ENCODE assay signal across 8 cellular contexts in genomic region chr14:49692191-49692757, GRCh38. TPM values are rescaled to one million over a fixed set of nuclear protein-coding genes. Genes with fewer than 3 reads are reported as not detected.
DNase-seq lines count a peak whose midpoint lies in the region; ATAC-seq, FAIRE-seq and TF ChIP-seq lines count a peak whose summit lies in the region.

No MANE protein-coding gene starts in this region.

- H2AFZ ChIP-seq in GM12878 (ENCODE audit: control insufficient read depth, low read depth, low read length), result peak overlapping the region; percentile 92

- intact Hi-C loops in GM12878 (cut with micrococcal nuclease; ENCODE audit: unreplicated experiment) (loop anchor here (2.0 kb wide), 1 partner anchor 75 kb away; no protein-coding TSS in a partner anchor), transverse colon (cut with DNase I; ENCODE audit: low total_unique reads) (no loop called here)

- H3K4me3 Mint-ChIP-seq in activated T-cell treated with anti-CD3 and anti-CD28 coated beads, Interleukin-2, amount 50 U/mL, for 72 hours, result peak overlapping the region; percentile 75 to 91

- H4K20me1 ChIP-seq in GM12878 (ENCODE audit: control insufficient read depth, insufficient read depth), result no peaks in the 10 kb centered on the region

- H3K4me1 ChIP-seq in GM12878 (ENCODE audit: control insufficient read depth, insufficient read depth, low read length), result peaks cover 4% of the 10 kb centered on the region
- peaks cover 0 to 30% (median 11%) of the 10 kb centered on the region in 4 donors for H3K4me1 ChIP-seq in transverse colon

- peaks cover 1 to 4% of the 10 kb centered on the region in 2 donors for H3K36me3 Mint-ChIP-seq in activated T-cell treated with anti-CD3 and anti-CD28 coated beads, Interleukin-2, amount 50 U/mL, for 72 hours (ENCODE audit: insufficient read depth in 2 of 2)

- peaks cover 3% of the 10 kb centered on the region for H3K79me2 ChIP-seq in GM12878 (ENCODE audit: control insufficient read depth, insufficient read depth, low read length)

- H3K4me1 Mint-ChIP-seq in activated T-cell treated with anti-CD3 and anti-CD28 coated beads, Interleukin-2, amount 50 U/mL, for 72 hours (ENCODE audit: low read depth), result peaks cover 61% of the 10 kb centered on the region

- H3K27me3 ChIP-seq in GM12878 (replicated peaks in 1 of 2; ENCODE audit: control insufficient read depth in 2 of 2, insufficient read depth in 2 of 2, low read length in 1 of 2) (no peaks in the 10 kb centered on the region), transverse colon (no peaks in the 10 kb centered on the region)

- FAIRE-seq in GM12878 (lab: Jason Lieb, UNC), result no peak

- CTCF ChIA-PET in GM12878 (lab: Yijun Ruan, JAX), result interaction anchor here (0.6 to 1.4 kb wide), 2 partner anchors 77 to 95 kb away, joined by 3 to 5 read pairs; no protein-coding TSS in a partner anchor

- in situ Hi-C loops in GM12878 (cut with MboI) (no loop called here), transverse colon (cut with MboI; ENCODE audit: low pct_ligation_motif_present in 1 of 4, low pct_unique_long_range_greater_than_20kb in 1 of 4, low sequenced_read_pairs in 3 of 4) (no loop called here)

- TF ChIP-seq RAD21 in GM12878 (IDR thresholded peaks at IDR 0.05; ENCODE audit: insufficient read depth, low read depth, low read length), result no peak

- no peaks in the 10 kb centered on the region for H3K27me3 Mint-ChIP-seq in activated T-cell treated with anti-CD3 and anti-CD28 coated beads, Interleukin-2, amount 50 U/mL, for 72 hours (ENCODE audit: low read depth)

- H3K27ac ChIP-seq in GM12878 (ENCODE audit: control insufficient read depth, insufficient read depth), result no peak overlapping the region
- H3K27ac ChIP-seq in transverse colon, result peak overlapping the region; percentile 91 to 99 (median 95)

- ATAC-seq in activated T-cell treated with anti-CD3 and anti-CD28 coated beads, Interleukin-2, amount 50 U/mL, for 72 hours (replicated peaks in 1 of 2), result no peak
- no peak for ATAC-seq in GM12878
- ATAC-seq in HG03095 (IDR thresholded peaks at IDR 0.05; ENCODE audit: unreplicated experiment), result no peak

- RAD21 ChIA-PET in GM12878 (lab: Charles Lee; ENCODE audit: unreplicated experiment), result interaction anchor here (0.5 to 1.0 kb wide), 4 partner anchors 9 to 75 kb away, joined by 3 to 4 read pairs (median 4); partner anchors contain the start of gene KLHDC2

- POLR2A ChIA-PET in GM12878 (lab: Charles Lee), result interaction anchor here (0.5 to 1.3 kb wide), 3 partner anchors 68 to 240 kb away, joined by 3 to 5 read pairs (median 3); partner anchors contain the start of genes MGAT2 and RPL36AL

- H3K9ac ChIP-seq in GM12878 (ENCODE audit: control insufficient read depth, insufficient read depth, low read length), result no peak overlapping the region

- H3K27ac Mint-ChIP-seq in activated T-cell treated with anti-CD3 and anti-CD28 coated beads, Interleukin-2, amount 50 U/mL, for 72 hours, result peak overlapping the region; percentile 90

- no peak for TF ChIP-seq POLR2A in GM12878 (IDR thresholded peaks at IDR 0.05; ENCODE audit: low read depth, low read length)
- no peak for TF ChIP-seq POLR2A in transverse colon (IDR thresholded peaks at IDR 0.05)

- H3K4me3 ChIP-seq in GM12878 (peak overlapping the region; percentile 62; the same call in 1 of the 2 replicates), transverse colon (peak overlapping the region in 3 of 4 donors; percentile 70 to 95 (median 76))

- WGBS in GM12878 (ENCODE audit: insufficient coverage, insufficient replicate concordance, low lambda C conversion rate, missing lambda C conversion rate), result 92% methylated on average over 6 of the region's 6 CpGs
- 55 to 57% methylated on average over 6 of the region's 6 CpGs for WGBS in transverse colon (ENCODE audit: low coverage in 1 of 2), 2 donors

- no peaks in the 10 kb centered on the region for H3K36me3 ChIP-seq in GM12878 (ENCODE audit: control insufficient read depth in 2 of 2, insufficient read depth in 2 of 2, low read length in 1 of 2)
- no peaks in the 10 kb centered on the region for H3K36me3 ChIP-seq in transverse colon

- TF ChIP-seq CTCF in GM12878 (IDR thresholded peaks at IDR 0.05 in 2 of 3, conservative IDR thresholded peaks at IDR 0.05 in 1 of 3; ENCODE audit: control insufficient read depth in 2 of 3, extremely low read depth in 1 of 3, insufficient read depth in 1 of 3, low read depth in 3 of 3, low read length in 3 of 3), result no peak
- no peak for TF ChIP-seq CTCF in transverse colon (IDR thresholded peaks at IDR 0.05)

- BruUV-seq in GM12878 (replicated peaks; lab: Mats Ljungman, UMichigan), result no TSS peak

- no peak for DNase-seq in activated T-cell treated with anti-CD3 and anti-CD28 coated beads, Interleukin-2, amount 50 U/mL, for 72 hours
- DNase-seq in activated T-cell treated with anti-CD3 and anti-CD28 coated beads, Interleukin-2, amount 50 U/mL, for 48 hours, result no peak
- DNase-seq in GM12878 (ENCODE audit: low read depth, low spot score) (no peak), lung microvascular endothelial cell (ENCODE audit: low read depth in 2 of 2) (peak; percentile 9 to 13), transverse colon (no peak), dedifferentiated amniotic fluid mesenchymal stem cell (ENCODE audit: extremely low spot score) (no peak), HK-2 (ENCODE audit: unreplicated experiment) (no peak)

- H3K9me3 ChIP-seq in GM12878 (replicated peaks; ENCODE audit: control insufficient read depth, insufficient read depth, low read length) (no peaks in the 10 kb centered on the region), transverse colon (no peaks in the 10 kb centered on the region)

- H3K9me3 Mint-ChIP-seq in activated T-cell treated with anti-CD3 and anti-CD28 coated beads, Interleukin-2, amount 50 U/mL, for 72 hours, result no peaks in the 10 kb centered on the region

- SMC1A ChIA-PET in GM12878 (lab: Charles Lee; ENCODE audit: uncharacterized antibody, unreplicated experiment), result interaction anchor here (0.6 to 1.8 kb wide), 4 partner anchors 9 to 58 kb away, joined by 3 to 5 read pairs (median 3); partner anchors contain the start of gene DNAAF2

- H3K4me2 ChIP-seq in GM12878 (ENCODE audit: control insufficient read depth, insufficient read depth), result peak overlapping the region; percentile 89

- TF ChIP-seq EP300 in GM12878 (IDR thresholded peaks at IDR 0.05; ENCODE audit: borderline replicate concordance in 1 of 2, control insufficient read depth in 1 of 2, low read depth in 2 of 2, low read length in 2 of 2) (no peak), transverse colon (IDR thresholded peaks at IDR 0.05; ENCODE audit: low read depth) (no peak)

RNA-seq across cellular contexts. Expression of gene KLHDC1, which starts 0.6 kb away (rescaled TPM):
- total RNA-seq in activated T-cell treated with anti-CD3 and anti-CD28 coated beads, Interleukin-2, amount 50 U/mL, for 72 hours, result 1 to 10 TPM; 5.1 to 5.5 TPM
- total RNA-seq in GM12878 (2013; cell fraction: nucleolus; rRNA removed), result 3.5 and 3.9 TPM in 2 replicates
- total RNA-seq in GM12878 (2014; rRNA removed) (0.34 and 0.65 TPM in 2 replicates), GM12878 (2014; rRNA removed; fragmentation: Illumina TruSeq; extraction: Trizol) (0.83 and 0.98 TPM in 2 replicates), GM12878 (2021) (0.72 and 0.87 TPM in 2 replicates), lung microvascular endothelial cell (0.87 and 3.8 TPM in 2 replicates), transverse colon (1 to 10 TPM; 4.0 to 9.4 (median 7.9) TPM)
- 0.49 TPM for polyA plus RNA-seq in GM12878 (2011; ENCODE audit: low read depth)
- polyA plus RNA-seq in GM12878 (2011; rRNA removed) (0.37 and 0.71 TPM in 2 replicates), GM12878 (2014; fragmentation: Illumina TruSeq; extraction: Trizol) (0.76 and 1.5 TPM in 2 replicates), GM12878 (2014; fragmentation: Nextera tagmentation; extraction: Ambion mirVana) (under 1 TPM; 0.22 to 0.35 TPM), GM12878 (2014; rRNA removed) (0.50 and 0.61 TPM in 2 replicates), GM12878 (2016; fragmentation: Nextera tagmentation; extraction: Ambion mirVana) (under 1 TPM; 0.59 to 0.74 TPM)
- polyA plus RNA-seq in GM12878 (2011; cell fraction: cytosol; rRNA removed), result 0.13 and 0.17 TPM in 2 replicates
- 0.43 and 0.95 TPM in 2 replicates for polyA plus RNA-seq in GM12878 (2011; cell fraction: nucleus; rRNA removed)
- 1.00 and 1.0 TPM in 2 replicates for polyA plus RNA-seq in GM12878 (2012)
- polyA minus RNA-seq in GM12878 (2011; rRNA and poly(A)+ RNA removed), result 0.41 and 1.2 TPM in 2 replicates
- polyA minus RNA-seq in GM12878 (2011; cell fraction: cytosol; rRNA and poly(A)+ RNA removed), result not detected in 2 replicates
- 0.12 TPM in 1 of 2 replicates, not detected in the other for polyA minus RNA-seq in GM12878 (2011; cell fraction: nucleus; rRNA and poly(A)+ RNA removed)

RNA-seq across cellular contexts. Expression of gene POLE2, which starts 4.3 kb away (rescaled TPM):
- total RNA-seq in activated T-cell treated with anti-CD3 and anti-CD28 coated beads, Interleukin-2, amount 50 U/mL, for 72 hours, result 10 to 100 TPM; 24.5 to 30.0 TPM
- total RNA-seq in GM12878 (2013; cell fraction: nucleolus; rRNA removed), result 79.9 and 96.6 TPM in 2 replicates
- total RNA-seq in GM12878 (2014; rRNA removed), result 37.6 and 39.3 TPM in 2 replicates
- 34.6 and 38.6 TPM in 2 replicates for total RNA-seq in GM12878 (2014; rRNA removed; fragmentation: Illumina TruSeq; extraction: Trizol)
- total RNA-seq in GM12878 (2021), result 19.5 and 22.0 TPM in 2 replicates
- 6.8 TPM for polyA plus RNA-seq in GM12878 (2011; ENCODE audit: low read depth)
- 36.5 and 41.9 TPM in 2 replicates for polyA plus RNA-seq in GM12878 (2011; rRNA removed)
- polyA plus RNA-seq in GM12878 (2011; cell fraction: cytosol; rRNA removed), result 18.7 and 23.4 TPM in 2 replicates
- 34.0 and 49.3 TPM in 2 replicates for polyA plus RNA-seq in GM12878 (2011; cell fraction: nucleus; rRNA removed)
- polyA plus RNA-seq in GM12878 (2012), result 11.0 and 11.3 TPM in 2 replicates
- polyA plus RNA-seq in GM12878 (2014; fragmentation: Illumina TruSeq; extraction: Trizol), result 45.6 and 53.7 TPM in 2 replicates
- 10 to 100 TPM; 32.1 to 39.0 TPM for polyA plus RNA-seq in GM12878 (2014; fragmentation: Nextera tagmentation; extraction: Ambion mirVana)
- 27.2 and 31.7 TPM in 2 replicates for polyA plus RNA-seq in GM12878 (2014; rRNA removed)
- polyA plus RNA-seq in GM12878 (2016; fragmentation: Nextera tagmentation; extraction: Ambion mirVana), result 10 to 100 TPM; 41.1 to 43.8 TPM
- 24.4 and 25.1 TPM in 2 replicates for polyA minus RNA-seq in GM12878 (2011; rRNA and poly(A)+ RNA removed)
- polyA minus RNA-seq in GM12878 (2011; cell fraction: cytosol; rRNA and poly(A)+ RNA removed), result 3.7 and 4.4 TPM in 2 replicates
- 14.6 and 33.6 TPM in 2 replicates for polyA minus RNA-seq in GM12878 (2011; cell fraction: nucleus; rRNA and poly(A)+ RNA removed)
- 3.8 and 6.3 TPM in 2 replicates for total RNA-seq in lung microvascular endothelial cell
- 1 to 10 TPM in 2 of 4 donors, not detected in 2; 5.7 to 9.2 TPM for total RNA-seq in transverse colon

RNA-seq across cellular contexts. Expression of gene DNAAF2, which starts 57.2 kb away (rescaled TPM):
- total RNA-seq in activated T-cell treated with anti-CD3 and anti-CD28 coated beads, Interleukin-2, amount 50 U/mL, for 72 hours, result 1 to 10 TPM; 6.0 to 6.6 TPM
- total RNA-seq in GM12878 (2013; cell fraction: nucleolus; rRNA removed), result 7.8 and 8.1 TPM in 2 replicates
- total RNA-seq in GM12878 (2014; rRNA removed) (12.6 and 14.0 TPM in 2 replicates), GM12878 (2014; rRNA removed; fragmentation: Illumina TruSeq; extraction: Trizol) (8.7 and 9.9 TPM in 2 replicates), GM12878 (2021) (10.5 and 12.0 TPM in 2 replicates), lung microvascular endothelial cell (7.2 and 8.7 TPM in 2 replicates), transverse colon (10 to 100 TPM in 3 of 4 donors, 1 to 10 TPM in 1; 9.6 to 21.7 (median 19.4) TPM)
- 2.0 TPM for polyA plus RNA-seq in GM12878 (2011; ENCODE audit: low read depth)
- polyA plus RNA-seq in GM12878 (2011; rRNA removed) (9.0 and 13.3 TPM in 2 replicates), GM12878 (2014; fragmentation: Illumina TruSeq; extraction: Trizol) (10.3 and 12.4 TPM in 2 replicates), GM12878 (2014; fragmentation: Nextera tagmentation; extraction: Ambion mirVana) (1 to 10 TPM; 5.7 to 6.1 TPM), GM12878 (2014; rRNA removed) (10.7 and 11.4 TPM in 2 replicates), GM12878 (2016; fragmentation: Nextera tagmentation; extraction: Ambion mirVana) (10 to 100 TPM; 21.2 to 24.7 TPM)
- polyA plus RNA-seq in GM12878 (2011; cell fraction: cytosol; rRNA removed), result 4.3 and 6.2 TPM in 2 replicates
- 2.9 and 4.4 TPM in 2 replicates for polyA plus RNA-seq in GM12878 (2011; cell fraction: nucleus; rRNA removed)
- 5.2 and 6.3 TPM in 2 replicates for polyA plus RNA-seq in GM12878 (2012)
- 2.6 and 3.2 TPM in 2 replicates for polyA minus RNA-seq in GM12878 (2011; rRNA and poly(A)+ RNA removed)
- polyA minus RNA-seq in GM12878 (2011; cell fraction: cytosol; rRNA and poly(A)+ RNA removed), result 2.6 and 3.2 TPM in 2 replicates
- 2.2 and 3.6 TPM in 2 replicates for polyA minus RNA-seq in GM12878 (2011; cell fraction: nucleus; rRNA and poly(A)+ RNA removed)

Comparison
In these comparisons a context has a peak if more than half of its experiments do, and no peak if none do; other contexts are left out.
1. DNase-seq: peak in lung microvascular endothelial cell (2 of 2); none in activated T-cell treated with anti-CD3 and anti-CD28 coated beads, Interleukin-2, amount 50 U/mL, for 72 hours (0 of 2), activated T-cell treated with anti-CD3 and anti-CD28 coated beads, Interleukin-2, amount 50 U/mL, for 48 hours (0 of 2), GM12878 (single experiment), transverse colon (single experiment), dedifferentiated amniotic fluid mesenchymal stem cell (single experiment) and HK-2 (single experiment).